13 cellular contexts compared by ENCODE assay signal in the genomic region with DNA sequence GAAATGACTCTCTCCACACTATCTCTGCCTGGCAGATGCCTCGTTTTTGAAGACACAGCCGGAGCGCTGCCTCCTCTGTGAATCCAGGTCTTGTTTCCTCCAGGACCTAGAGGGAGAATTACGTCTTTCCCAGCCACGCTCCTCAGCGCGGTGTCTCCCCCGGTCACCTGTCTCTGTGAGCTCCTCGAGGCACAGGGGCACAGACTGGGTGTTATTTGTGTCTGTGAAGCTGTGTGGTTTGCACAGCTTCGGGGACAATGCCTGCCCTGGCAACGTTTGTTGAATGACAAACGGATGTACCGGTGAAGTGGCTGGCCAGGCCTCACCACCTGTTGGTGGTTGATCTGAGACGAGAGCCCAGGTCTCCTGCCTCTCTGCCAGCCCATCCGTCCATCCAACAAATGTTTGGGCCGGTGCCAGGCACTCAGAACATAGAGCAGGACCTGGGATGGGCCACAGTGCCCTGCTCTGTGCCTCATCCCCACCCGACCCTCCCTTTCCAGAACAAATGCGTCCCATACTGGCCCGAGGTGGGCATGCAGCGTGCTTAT. TPM values are rescaled to one million over a fixed set of nuclear protein-coding genes. Genes with fewer than 3 reads are reported as not detected.
DNase-seq lines count a peak whose midpoint lies in the region; ATAC-seq and TF ChIP-seq lines count a peak whose summit lies in the region.
"Had no signal": no experiment of that assay in that cellular context is flagged by ENCODE, and none has a peak within 500 bp of the region (broad histone marks: within the 10 kb centered on the region; RNA-seq: fewer than 3 reads in every experiment).

No MANE protein-coding gene starts in this region.

- H3K4me1 ChIP-seq in gastroesophageal sphincter, result peaks cover 0 to 45% (median 5%) of the 10 kb centered on the region in 3 donors

- peaks cover 90% of the 10 kb centered on the region for H3K36me3 Mint-ChIP-seq in activated CD4-positive, alpha-beta T cell treated with anti-CD3 and anti-CD28 coated beads, Interleukin-2, amount 10 ng/mL, durations not matched to agents 7 days and 5 days (ENCODE audit: low read depth)
- H3K36me3 Mint-ChIP-seq in IgD-negative memory B cell, result peaks cover 31% of the 10 kb centered on the region
- H3K36me3 Mint-ChIP-seq in activated naive CD8-positive, alpha-beta T cell treated with anti-CD3 and anti-CD28 coated beads, Interleukin-2, amount 10 ng/mL, durations not matched to agents 7 days and 5 days, result peaks cover 59% of the 10 kb centered on the region

- no peaks in the 10 kb centered on the region for H3K9me3 ChIP-seq in gastroesophageal sphincter

- no peak for TF ChIP-seq EP300 in gastroesophageal sphincter (IDR thresholded peaks at IDR 0.05)

- no peak for DNase-seq in activated CD4-positive, alpha-beta T cell treated with anti-CD3 and anti-CD28 coated beads, Interleukin-2, amount 10 ng/mL, durations not matched to agents 7 days and 5 days
- DNase-seq in activated CD4-positive, alpha-beta T cell treated with anti-CD3 and anti-CD28 coated beads for 48 hours, result no peak
- DNase-seq in activated naive CD8-positive, alpha-beta T cell treated with anti-CD3 and anti-CD28 coated beads, Interleukin-2, amount 10 ng/mL, durations not matched to agents 7 days and 5 days, result no peak
- DNase-seq in foreskin melanocyte, result no peak
- DNase-seq: foreskin keratinocyte, NCI-H1930 had no signal

- no peaks in the 10 kb centered on the region for H3K27me3 Mint-ChIP-seq in activated CD4-positive, alpha-beta T cell treated with anti-CD3 and anti-CD28 coated beads, Interleukin-2, amount 10 ng/mL, durations not matched to agents 7 days and 5 days
- H3K27me3 Mint-ChIP-seq in IgD-negative memory B cell, result no peaks in the 10 kb centered on the region
- H3K27me3 Mint-ChIP-seq in activated naive CD8-positive, alpha-beta T cell treated with anti-CD3 and anti-CD28 coated beads, Interleukin-2, amount 10 ng/mL, durations not matched to agents 7 days and 5 days, result no peaks in the 10 kb centered on the region

- H3K4me1 Mint-ChIP-seq in activated CD4-positive, alpha-beta T cell treated with anti-CD3 and anti-CD28 coated beads, Interleukin-2, amount 10 ng/mL, durations not matched to agents 7 days and 5 days, result peaks cover 86% of the 10 kb centered on the region
- H3K4me1 Mint-ChIP-seq in IgD-negative memory B cell, result peaks cover 50 to 71% (median 65%) of the 10 kb centered on the region in 3 donors
- H3K4me1 Mint-ChIP-seq in activated naive CD8-positive, alpha-beta T cell treated with anti-CD3 and anti-CD28 coated beads, Interleukin-2, amount 10 ng/mL, durations not matched to agents 7 days and 5 days, result peaks cover 78% of the 10 kb centered on the region

- TF ChIP-seq POLR2A in gastroesophageal sphincter (IDR thresholded peaks at IDR 0.05), result no peak

- POLR2A ChIA-PET in activated CD4-positive, alpha-beta T cell treated with anti-CD3 and anti-CD28 coated beads, Interleukin-2, amount 10 ng/mL, durations not matched to agents 7 days and 5 days (lab: Charles Lee), result interaction anchor here (3.6 kb wide), 1 partner anchor 12 kb away, joined by 35 read pairs; a partner anchor contains a TSS
- POLR2A ChIA-PET in activated naive CD8-positive, alpha-beta T cell treated with anti-CD3 and anti-CD28 coated beads, Interleukin-2, amount 10 ng/mL, durations not matched to agents 7 days and 5 days (lab: Charles Lee), result interaction anchor here (1.6 to 13.5 kb wide), 4 partner anchors 11 to 85 kb away, joined by 5 to 1055 read pairs (median 9); a partner anchor contains a TSS

- CTCF ChIA-PET in activated CD4-positive, alpha-beta T cell treated with anti-CD3 and anti-CD28 coated beads, Interleukin-2, amount 10 ng/mL, durations not matched to agents 7 days and 5 days (lab: Charles Lee), result interaction anchor here (0.9 to 13.3 kb wide), 9 partner anchors 8 to 227 kb away, joined by 3 to 388 read pairs (median 3); a partner anchor contains a TSS

- H3K27ac ChIP-seq in skin epidermis, result peak overlapping the region in 12 of 21 experiments; percentile 21 to 98 (median 70)
- no peak overlapping the region for H3K27ac ChIP-seq in gastroesophageal sphincter
- H3K27ac ChIP-seq: foreskin keratinocyte had no signal

- peak overlapping the region; percentile 93 for H3K27ac Mint-ChIP-seq in activated CD4-positive, alpha-beta T cell treated with anti-CD3 and anti-CD28 coated beads, Interleukin-2, amount 10 ng/mL, durations not matched to agents 7 days and 5 days
- peak overlapping the region; percentile 95 to 99 (median 99) for H3K27ac Mint-ChIP-seq in IgD-negative memory B cell
- H3K27ac Mint-ChIP-seq in activated naive CD8-positive, alpha-beta T cell treated with anti-CD3 and anti-CD28 coated beads, Interleukin-2, amount 10 ng/mL, durations not matched to agents 7 days and 5 days, result peak overlapping the region; percentile 100

- H3K9me3 Mint-ChIP-seq in activated CD4-positive, alpha-beta T cell treated with anti-CD3 and anti-CD28 coated beads, Interleukin-2, amount 10 ng/mL, durations not matched to agents 7 days and 5 days, result no peaks in the 10 kb centered on the region
- H3K9me3 Mint-ChIP-seq in IgD-negative memory B cell, result no peaks in the 10 kb centered on the region
- H3K9me3 Mint-ChIP-seq in activated naive CD8-positive, alpha-beta T cell treated with anti-CD3 and anti-CD28 coated beads, Interleukin-2, amount 10 ng/mL, durations not matched to agents 7 days and 5 days, result no peaks in the 10 kb centered on the region
- H3K9me3 Mint-ChIP-seq: nephron had no signal

- no peaks in the 10 kb centered on the region for H3K36me3 ChIP-seq in gastroesophageal sphincter

- 61 to 81% methylated on average over 3 to 8 of the region's 20 CpGs for WGBS in gastroesophageal sphincter (ENCODE audit: low coverage in 1 of 2), 2 donors

- H3K4me3 Mint-ChIP-seq in activated CD4-positive, alpha-beta T cell treated with anti-CD3 and anti-CD28 coated beads, Interleukin-2, amount 10 ng/mL, durations not matched to agents 7 days and 5 days, result peak overlapping the region; percentile 39
- peak overlapping the region; percentile 90 to 100 (median 96) for H3K4me3 Mint-ChIP-seq in IgD-negative memory B cell
- H3K4me3 Mint-ChIP-seq in activated naive CD8-positive, alpha-beta T cell treated with anti-CD3 and anti-CD28 coated beads, Interleukin-2, amount 10 ng/mL, durations not matched to agents 7 days and 5 days, result peak overlapping the region; percentile 100
- H3K4me3 Mint-ChIP-seq: nephron had no signal

- no peaks in the 10 kb centered on the region for H3K27me3 ChIP-seq in gastroesophageal sphincter
- H3K27me3 ChIP-seq: foreskin keratinocyte had no signal

- ATAC-seq in activated naive CD8-positive, alpha-beta T cell treated with anti-CD3 and anti-CD28 coated beads, Interleukin-2, amount 10 ng/mL, durations not matched to agents 7 days and 5 days (ENCODE audit: low read depth), result no peak
- ATAC-seq in GM18861 (IDR thresholded peaks at IDR 0.05; ENCODE audit: unreplicated experiment) (no peak), gastroesophageal sphincter (no peak)
- ATAC-seq: foreskin keratinocyte had no signal

- no peak overlapping the region for H3K4me3 ChIP-seq in skin epidermis
- no peak overlapping the region for H3K4me3 ChIP-seq in gastroesophageal sphincter

- no peak for TF ChIP-seq CTCF in gastroesophageal sphincter (IDR thresholded peaks at IDR 0.05)

RNA-seq across cellular contexts. Expression of a gene that starts 6.1 kb away (rescaled TPM):
- total RNA-seq in activated CD4-positive, alpha-beta T cell treated with anti-CD3 and anti-CD28 coated beads, Interleukin-2, amount 10 ng/mL, durations not matched to agents 7 days and 5 days, result 100 to 1,000 TPM; 346 to 354 TPM
- polyA plus RNA-seq in IgD-negative memory B cell, result 1,038 TPM
- 100 to 1,000 TPM; 349 to 370 TPM for total RNA-seq in activated naive CD8-positive, alpha-beta T cell treated with anti-CD3 and anti-CD28 coated beads, Interleukin-2, amount 10 ng/mL, durations not matched to agents 7 days and 5 days
- total RNA-seq in gastroesophageal sphincter, result 10 to 100 TPM in 1 of 4 donors, 1 to 10 TPM in 3; 2.6 to 15.9 (median 7.5) TPM

RNA-seq across cellular contexts. Expression of a gene that starts 13.2 kb away (rescaled TPM):
- 100 to 1,000 TPM; 214 to 230 TPM for total RNA-seq in activated CD4-positive, alpha-beta T cell treated with anti-CD3 and anti-CD28 coated beads, Interleukin-2, amount 10 ng/mL, durations not matched to agents 7 days and 5 days
- 123 TPM for polyA plus RNA-seq in IgD-negative memory B cell
- total RNA-seq in activated naive CD8-positive, alpha-beta T cell treated with anti-CD3 and anti-CD28 coated beads, Interleukin-2, amount 10 ng/mL, durations not matched to agents 7 days and 5 days, result 100 to 1,000 TPM; 175 to 189 TPM
- total RNA-seq in gastroesophageal sphincter, result 100 to 1,000 TPM; 170 to 215 (median 187) TPM

RNA-seq across cellular contexts. Expression of a gene that starts 13.4 kb away (rescaled TPM):
- 100 to 1,000 TPM; 156 to 181 TPM for total RNA-seq in activated CD4-positive, alpha-beta T cell treated with anti-CD3 and anti-CD28 coated beads, Interleukin-2, amount 10 ng/mL, durations not matched to agents 7 days and 5 days
- polyA plus RNA-seq in IgD-negative memory B cell, result 141 TPM
- total RNA-seq in activated naive CD8-positive, alpha-beta T cell treated with anti-CD3 and anti-CD28 coated beads, Interleukin-2, amount 10 ng/mL, durations not matched to agents 7 days and 5 days, result 100 to 1,000 TPM; 210 to 217 TPM
- total RNA-seq in gastroesophageal sphincter, result 100 to 1,000 TPM; 172 to 521 (median 367) TPM

RNA-seq across cellular contexts. Expression of a gene that starts 13.5 kb away (rescaled TPM):
- total RNA-seq in activated CD4-positive, alpha-beta T cell treated with anti-CD3 and anti-CD28 coated beads, Interleukin-2, amount 10 ng/mL, durations not matched to agents 7 days and 5 days, result 10 to 100 TPM; 41.8 to 53.3 TPM
- polyA plus RNA-seq in IgD-negative memory B cell, result 62.0 TPM
- total RNA-seq in activated naive CD8-positive, alpha-beta T cell treated with anti-CD3 and anti-CD28 coated beads, Interleukin-2, amount 10 ng/mL, durations not matched to agents 7 days and 5 days, result 10 to 100 TPM; 50.0 to 55.7 TPM
- 10 to 100 TPM; 17.0 to 27.3 (median 20.1) TPM for total RNA-seq in gastroesophageal sphincter

RNA-seq across cellular contexts. Expression of a gene that starts 13.6 kb away (rescaled TPM):
- not detected for total RNA-seq in activated CD4-positive, alpha-beta T cell treated with anti-CD3 and anti-CD28 coated beads, Interleukin-2, amount 10 ng/mL, durations not matched to agents 7 days and 5 days
- not detected for polyA plus RNA-seq in IgD-negative memory B cell
- total RNA-seq in activated naive CD8-positive, alpha-beta T cell treated with anti-CD3 and anti-CD28 coated beads, Interleukin-2, amount 10 ng/mL, durations not matched to agents 7 days and 5 days, result not detected
- not detected for total RNA-seq in gastroesophageal sphincter
- total RNA-seq: foreskin keratinocyte, kidney, urinary bladder had no signal
- polyA plus RNA-seq: foreskin keratinocyte, urinary bladder had no signal

Comparison
In these comparisons a context has a peak if more than half of its experiments do, and no peak if none do; other contexts are left out.
1. H3K4me3 Mint-ChIP-seq: peak in every context shown above with its lines; median percentile 100 in activated naive CD8-positive, alpha-beta T cell treated with anti-CD3 and anti-CD28 coated beads, Interleukin-2, amount 10 ng/mL, durations not matched to agents 7 days and 5 days; 96 in IgD-negative memory B cell; 39 in activated CD4-positive, alpha-beta T cell treated with anti-CD3 and anti-CD28 coated beads, Interleukin-2, amount 10 ng/mL, durations not matched to agents 7 days and 5 days.
2. H3K27ac ChIP-seq: peak in skin epidermis (12 of 21); none in gastroesophageal sphincter (0 of 4).
3. RNA of a gene that starts 6.1 kb away (total RNA-seq): 349 to 370 TPM in activated naive CD8-positive, alpha-beta T cell treated with anti-CD3 and anti-CD28 coated beads, Interleukin-2, amount 10 ng/mL, durations not matched to agents 7 days and 5 days and 346 to 354 TPM in activated CD4-positive, alpha-beta T cell treated with anti-CD3 and anti-CD28 coated beads, Interleukin-2, amount 10 ng/mL, durations not matched to agents 7 days and 5 days; 2.6 to 15.9 TPM in gastroesophageal sphincter; every median in the first group is over 10 times any median in the second.
4. Peak in every context shown above with its lines, with median percentiles within 50 percentile points of each other: H3K27ac Mint-ChIP-seq.